ENCODE assay signal across 1 cellular context in the genomic region with DNA sequence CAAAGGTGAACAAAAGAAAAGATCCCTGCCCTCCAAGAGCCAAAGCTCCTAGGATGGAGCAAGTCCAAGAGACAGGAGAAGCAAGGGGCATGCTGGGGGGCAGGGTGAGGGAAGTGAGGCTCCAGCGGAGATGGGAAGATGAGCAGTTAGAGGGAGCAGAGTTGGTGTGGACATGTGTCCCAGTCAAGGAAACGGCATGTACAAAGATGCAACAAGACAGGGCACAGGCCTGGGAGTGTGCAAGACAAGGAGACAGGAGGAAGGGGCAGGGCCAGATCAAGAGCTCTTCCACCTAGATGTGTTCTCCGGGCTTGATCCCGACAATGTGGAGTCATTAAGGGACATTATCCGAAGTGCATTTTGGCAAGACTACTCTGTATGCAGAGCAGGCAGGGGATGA.
TF ChIP-seq lines count a peak whose summit lies in the region.

No MANE protein-coding gene starts in this region.

TF ChIP-seq in H1, 55 proteins besides CTCF, POLR2A, EP300 and RAD21:
- TF ChIP-seq RNF2 (IDR thresholded peaks at IDR 0.05; ENCODE audit: borderline replicate concordance, low read depth, low read length, missing control alignments, poor library complexity, severe bottlenecking) (no peak), CREB1 (IDR thresholded peaks at IDR 0.05) (no peak), GTF2F1 (IDR thresholded peaks at IDR 0.05; ENCODE audit: borderline replicate concordance, low read depth, low read length) (no peak), CTBP2 (IDR thresholded peaks at IDR 0.05; ENCODE audit: borderline replicate concordance, insufficient read depth, insufficient read length, low read length) (no peak), KDM4A (IDR thresholded peaks at IDR 0.05; ENCODE audit: low read depth, low read length, severe bottlenecking) (no peak), TAF1 (IDR thresholded peaks at IDR 0.05; ENCODE audit: low read depth, low read length) (no peak), BACH1 (IDR thresholded peaks at IDR 0.05; ENCODE audit: low read length) (no peak), CEBPB (IDR thresholded peaks at IDR 0.05; ENCODE audit: low read depth, low read length) (no peak), TAF7 (optimal IDR thresholded peaks at IDR 0.05; ENCODE audit: borderline replicate concordance, low read depth, low read length) (no peak), TEAD4 (IDR thresholded peaks at IDR 0.05; ENCODE audit: low read depth, low read length) (no peak), NRF1 (IDR thresholded peaks at IDR 0.05; ENCODE audit: low read depth, low read length) (no peak), SP2 (IDR thresholded peaks at IDR 0.05; ENCODE audit: low read length) (no peak)
